In genomic region chr13:98897706-98898105, GRCh38 we compare ENCODE assay signal across 17 cellular contexts.
DNase-seq lines count a peak whose midpoint lies in the region; ATAC-seq and TF ChIP-seq lines count a peak whose summit lies in the region.
"Had no signal": no experiment of that assay in that cellular context is flagged by ENCODE, and none has a peak within 500 bp of the region (broad histone marks: within the 10 kb centered on the region; RNA-seq: fewer than 3 reads in every experiment).

No MANE protein-coding gene starts in this region.

- intact Hi-C loops in A673 (cut with micrococcal nuclease; ENCODE audit: unreplicated experiment) (no loop called here), Caco-2 (cut with micrococcal nuclease; ENCODE audit: unreplicated experiment) (loop anchor here (2.0 kb wide), 2 partner anchors 137 to 187 kb away; no protein-coding TSS in a partner anchor)

- DNase-seq in A673 (ENCODE audit: low spot score) (no peak), Caco-2 (no peak), endothelial cell (ENCODE audit: low spot score) (no peak), substantia nigra (lab: John Stamatoyannopoulos, UW) (no peak), foreskin keratinocyte (no peak)
- DNase-seq in stimulated activated CD4-positive, alpha-beta T cell treated with anti-CD3 and anti-CD28 coated beads, Interleukin-2, amount 100 ng/mL, for 48 hours, result no peak
- DNase-seq: C1 segment of cervical spinal cord; Calu3; CD8-positive, alpha-beta memory T cell; DMS53; DMS79 treated with DMSO at 0.1 percent for 48 hours; H9 had no signal

- H3K4me3 ChIP-seq in A673 (ENCODE audit: low read depth, low read length, poor library complexity, severe bottlenecking) (no peak overlapping the region), Caco-2 (ENCODE audit: low read depth, low read length) (no peak overlapping the region)
- H3K4me3 ChIP-seq: A549, GM23338 had no signal

- TF ChIP-seq CTCF in A673 (conservative IDR thresholded peaks at IDR 0.05; ENCODE audit: low read depth, low read length) (peak; percentile 4; the same call in 1 of the 2 replicates), Caco-2 (IDR thresholded peaks at IDR 0.05; ENCODE audit: insufficient read depth in 1 of 2, low read depth in 1 of 2, low read length in 1 of 2, severe bottlenecking in 1 of 2, unreplicated experiment in 1 of 2) (no peak), endothelial cell (IDR thresholded peaks at IDR 0.05; ENCODE audit: unreplicated experiment) (no peak), foreskin keratinocyte (conservative IDR thresholded peaks at IDR 0.05) (no peak)

- peak overlapping the region; percentile 63 for H3K27ac Mint-ChIP-seq in Caco-2 (ENCODE audit: unreplicated experiment)
- H3K27ac Mint-ChIP-seq in endothelial cell (ENCODE audit: unreplicated experiment), result peak overlapping the region; percentile 43
- H3K27ac Mint-ChIP-seq: GM23338 had no signal

- H3K4me1 ChIP-seq in A673 (ENCODE audit: insufficient read depth, low read length, poor library complexity, severe bottlenecking) (peaks cover 14% of the 10 kb centered on the region), Caco-2 (peaks cover 37% of the 10 kb centered on the region), foreskin keratinocyte (no peaks in the 10 kb centered on the region)
- H3K4me1 ChIP-seq: A549 had no signal

- no peaks in the 10 kb centered on the region for H3K9me3 ChIP-seq in A673 (ENCODE audit: low read depth, low read length, poor library complexity, severe bottlenecking)
- no peaks in the 10 kb centered on the region for H3K9me3 ChIP-seq in Caco-2
- H3K9me3 ChIP-seq: A549 had no signal

- H3K27me3 Mint-ChIP-seq in Caco-2 (ENCODE audit: insufficient read depth, unreplicated experiment) (no peaks in the 10 kb centered on the region), endothelial cell (ENCODE audit: unreplicated experiment) (peaks cover 9% of the 10 kb centered on the region)
- H3K27me3 Mint-ChIP-seq: CD8-positive, alpha-beta memory T cell had no signal

- H3K27me3 ChIP-seq in A673 (replicated peaks; ENCODE audit: insufficient read depth, low read depth, low read length, poor library complexity) (no peaks in the 10 kb centered on the region), Caco-2 (replicated peaks; ENCODE audit: control insufficient read depth, insufficient read depth, low read length) (no peaks in the 10 kb centered on the region), foreskin keratinocyte (no peaks in the 10 kb centered on the region)

- H3K36me3 Mint-ChIP-seq in Caco-2 (ENCODE audit: insufficient read depth, unreplicated experiment) (peaks cover 70% of the 10 kb centered on the region), endothelial cell (ENCODE audit: low read depth, unreplicated experiment) (peaks cover 61% of the 10 kb centered on the region)

- BruUV-seq in A673 (replicated peaks; lab: Mats Ljungman, UMichigan) (no TSS peak), Caco-2 (replicated peaks; lab: Mats Ljungman, UMichigan) (no TSS peak)

- H3K4me3 Mint-ChIP-seq in Caco-2 (ENCODE audit: unreplicated experiment) (no peak overlapping the region), endothelial cell (ENCODE audit: unreplicated experiment) (peak overlapping the region; percentile 28)
- H3K4me3 Mint-ChIP-seq: CD8-positive, alpha-beta memory T cell; GM23338; H9 had no signal

- CTCF ChIA-PET in A673 (lab: Charles Lee), result no interaction called here
- CTCF ChIA-PET in Caco-2 (lab: Charles Lee), result interaction anchor here (2.0 kb wide), 1 partner anchor 136 kb away, joined by 11 read pairs; no protein-coding TSS in a partner anchor

- H3K36me3 ChIP-seq in A673 (ENCODE audit: insufficient read depth, low read length, poor library complexity, severe bottlenecking) (no peaks in the 10 kb centered on the region), Caco-2 (ENCODE audit: control insufficient read depth, insufficient read depth, low read length) (no peaks in the 10 kb centered on the region)

- POLR2A ChIA-PET in A673 (lab: Charles Lee; ENCODE audit: low non-redundant PET), result no interaction called here
- POLR2A ChIA-PET in Caco-2 (lab: Charles Lee), result no interaction called here

- ATAC-seq in GM19455 (IDR thresholded peaks at IDR 0.05; ENCODE audit: unreplicated experiment) (no peak), foreskin keratinocyte (no peak)
- ATAC-seq: A549, GM23338, HCT116 had no signal

- H3K27ac ChIP-seq in A673 (ENCODE audit: low read depth, low read length, poor library complexity, severe bottlenecking) (no peak overlapping the region), substantia nigra (ENCODE audit: low read depth, low read length, poor library complexity, severe bottlenecking) (peak overlapping the region; percentile 2), foreskin keratinocyte (no peak overlapping the region)
- H3K27ac ChIP-seq: 22Rv1, A549 had no signal

- peaks cover 26% of the 10 kb centered on the region for H3K4me1 Mint-ChIP-seq in Caco-2 (ENCODE audit: low read depth, unreplicated experiment)
- H3K4me1 Mint-ChIP-seq in endothelial cell (ENCODE audit: unreplicated experiment), result peaks cover 30% of the 10 kb centered on the region

- no peaks in the 10 kb centered on the region for H3K9me3 Mint-ChIP-seq in Caco-2 (ENCODE audit: unreplicated experiment)
- no peaks in the 10 kb centered on the region for H3K9me3 Mint-ChIP-seq in endothelial cell (ENCODE audit: unreplicated experiment)
- H3K9me3 Mint-ChIP-seq: CD8-positive, alpha-beta memory T cell; GM23338; H9 had no signal
